ENCODE assay signal across 27 cellular contexts in genomic region chr4:42543126-42543525, GRCh38.
"Had no signal": no experiment of that assay in that cellular context is flagged by ENCODE, and none has a peak within 500 bp of the region (broad histone marks: within the 10 kb centered on the region; RNA-seq: fewer than 3 reads in every experiment).

No MANE protein-coding gene starts in this region.

- H3K27me3 ChIP-seq: neural progenitor cell, pancreas, spleen, suprapubic skin, testis, tibial artery, transverse colon, upper lobe of right lung, uterus had no signal

- ATAC-seq: naive thymus-derived CD4-positive, alpha-beta T cell; natural killer cell; pancreas; psoas muscle; right cardiac atrium; sciatic nerve; stimulated activated memory B cell treated with anti-CD40 and anti-IgM and Interleukin-4, amounts not matched to agents 10 μg/mL and 1 μg/mL and 100 μg/mL, for 72 hours; stimulated activated naive CD8-positive, alpha-beta T cell treated with anti-CD3 and anti-CD28 coated beads, Interleukin-15, amount 100 ng/mL, for 72 hours; stimulated activated naive CD8-positive, alpha-beta T cell treated with anti-CD3 and anti-CD28 coated beads, Interleukin-15, Interleukin-2, amounts not matched to agents 100 U/mL and 50 U/mL, for 24 hours; upper lobe of right lung had no signal

- H3K9me3 ChIP-seq: pancreas, psoas muscle, suprapubic skin, testis, tibial artery, transverse colon, upper lobe of right lung, uterus had no signal

- H3K9ac ChIP-seq: neural progenitor cell had no signal

- H3K36me3 ChIP-seq: neural progenitor cell, pancreas, suprapubic skin, tibial artery, uterus had no signal

- H3K4me2 ChIP-seq: neural progenitor cell, smooth muscle cell had no signal

- H3K27ac ChIP-seq: neural progenitor cell, pancreas, psoas muscle, skin epidermis, spleen, suprapubic skin, testis, tibial artery, transverse colon, upper lobe of right lung, uterus had no signal

- FAIRE-seq: pancreas had no signal

- H3K4me1 ChIP-seq: neural progenitor cell, pancreas, psoas muscle, spleen, suprapubic skin, testis, tibial artery, upper lobe of right lung, uterus had no signal

- H3K4me3 ChIP-seq: neural progenitor cell, pancreas, psoas muscle, skin epidermis, smooth muscle cell, spleen, suprapubic skin, testis, tibial artery, transverse colon, upper lobe of right lung, uterus had no signal

- DNase-seq: naive thymus-derived CD4-positive, alpha-beta T cell; natural killer cell; occipital lobe; pancreas; psoas muscle; right cardiac atrium; spleen; stimulated activated CD4-positive, alpha-beta T cell treated with anti-CD3 and anti-CD28 coated beads, Interleukin-12 subunit alpha, Interleukin-12 subunit beta, amount 100 ng/mL, for 4 hours; stimulated activated CD4-positive, alpha-beta T cell treated with anti-CD3 and anti-CD28 coated beads, Interleukin-1b, Interleukin-23, amount 100 ng/mL, for 48 hours; stimulated activated CD4-positive, alpha-beta T cell treated with anti-CD3 and anti-CD28 coated beads, Interleukin-4, amount 100 ng/mL, for 1 hour; stimulated activated CD4-positive, alpha-beta T cell treated with anti-CD3 and anti-CD28 coated beads, Interleukin-4, amount 100 ng/mL, for 4 hours; stimulated activated CD8-positive, alpha-beta memory T cell treated with anti-CD3 and anti-CD28 coated beads, Interleukin-4, amount 100 ng/mL, for 48 hours; stimulated activated naive CD4-positive, alpha-beta T cell; stimulated activated naive CD8-positive, alpha-beta T cell treated with anti-CD3 and anti-CD28 coated beads, Interleukin-15, amount 100 ng/mL, for 72 hours; stimulated activated naive CD8-positive, alpha-beta T cell treated with anti-CD3 and anti-CD28 coated beads, Interleukin-15, Interleukin-2, amounts not matched to agents 100 U/mL and 50 U/mL, for 24 hours; substantia nigra; testis; tibial artery; transverse colon; upper lobe of right lung; uterus had no signal

- H2AFZ ChIP-seq: neural progenitor cell had no signal
